In genomic region chr1:113014508-113014907, GRCh38 we compare ENCODE assay signal across 19 cellular contexts. TPM values are rescaled to one million over a fixed set of nuclear protein-coding genes. Genes with fewer than 3 reads are reported as not detected.
DNase-seq lines count a peak whose midpoint lies in the region; ATAC-seq, FAIRE-seq and TF ChIP-seq lines count a peak whose summit lies in the region.
"Had no signal": no experiment of that assay in that cellular context is flagged by ENCODE, and none has a peak within 500 bp of the region (broad histone marks: within the 10 kb centered on the region; RNA-seq: fewer than 3 reads in every experiment).

No MANE protein-coding gene starts in this region.

- no peak overlapping the region for H2AK5ac ChIP-seq in H1 (ENCODE audit: low read depth, low read length)

- TF ChIP-seq EP300 in HepG2 (IDR thresholded peaks at IDR 0.05; ENCODE audit: low read depth in 2 of 2, low read length in 2 of 2) (no peak), HepG2 (CRISPR knock-in tag; IDR thresholded peaks at IDR 0.05; ENCODE audit: borderline replicate concordance) (no peak), H1 (IDR thresholded peaks at IDR 0.05; ENCODE audit: borderline replicate concordance in 1 of 2, low read depth in 2 of 2, low read length in 2 of 2) (no peak)

- H2BK20ac ChIP-seq in H1 (ENCODE audit: low read length), result no peak overlapping the region

- POLR2A ChIA-PET in HepG2 (lab: Yijun Ruan, JAX), result interaction anchor here (1.2 to 1.4 kb wide), 2 partner anchors 10 to 58 kb away, joined by 3 read pairs; partner anchors contain the start of gene LRIG2
- POLR2A ChIA-PET in H1 (lab: Charles Lee; ENCODE audit: partially characterized antibody), result interaction anchor here (1.8 to 1.9 kb wide), 2 partner anchors 28 to 49 kb away, joined by 4 to 6 read pairs; no protein-coding TSS in a partner anchor

- no peak overlapping the region for H4K5ac ChIP-seq in H1 (ENCODE audit: insufficient read length, low read depth, low read length)

- TF ChIP-seq RAD21 in HepG2 (CRISPR knock-in tag; IDR thresholded peaks at IDR 0.05), result no peak
- TF ChIP-seq RAD21 in H1 (IDR thresholded peaks at IDR 0.05 in 1 of 2, conservative IDR thresholded peaks at IDR 0.05 in 1 of 2; ENCODE audit: low read depth in 2 of 2, low read length in 2 of 2), result no peak

- no peak overlapping the region for H2BK120ac ChIP-seq in H1 (replicated peaks; ENCODE audit: low read depth, low read length)

- no peak overlapping the region for H3K14ac ChIP-seq in H1 (ENCODE audit: insufficient read length)

- intact Hi-C loops in HepG2 (cut with micrococcal nuclease; ENCODE audit: unreplicated experiment), result no loop called here
- intact Hi-C loops in right lobe of liver (cut with DNase I), result no loop called here
- intact Hi-C loops in adrenal gland (cut with DNase I), result no loop called here

- no peak overlapping the region for H3K4me2 ChIP-seq in HepG2 (ENCODE audit: low read depth, low read length)
- no peak overlapping the region for H3K4me2 ChIP-seq in H1 (ENCODE audit: insufficient read depth in 1 of 2, low read depth in 2 of 2, low read length in 2 of 2)
- H3K4me2 ChIP-seq: A549; BLaER1 treated with 17β-estradiol and CSF1 and Interleukin-3, amounts not matched to agents 10 nM and 100 nM had no signal

- H3K79me2 ChIP-seq in HepG2 (ENCODE audit: insufficient read depth, low read length) (no peaks in the 10 kb centered on the region), H1 (ENCODE audit: control insufficient read depth in 1 of 2, insufficient read depth in 2 of 2, low read length in 2 of 2) (no peaks in the 10 kb centered on the region)

- TF ChIP-seq CTCF in HepG2 (CRISPR knock-in tag; IDR thresholded peaks at IDR 0.05) (no peak), right lobe of liver (IDR thresholded peaks at IDR 0.05) (no peak), H1 (IDR thresholded peaks at IDR 0.05; ENCODE audit: control extremely low read depth in 1 of 3, insufficient read depth in 1 of 3, low read depth in 1 of 3, low read length in 3 of 3) (no peak), adrenal gland (IDR thresholded peaks at IDR 0.05) (no peak)

- H4K91ac ChIP-seq in H1 (replicated peaks; ENCODE audit: insufficient read length, low read length), result no peak overlapping the region

- H3K4me3 ChIP-seq in HepG2 (replicated peaks in 1 of 3; ENCODE audit: insufficient read depth in 1 of 3, low read depth in 2 of 3, low read length in 3 of 3) (no peak overlapping the region), right lobe of liver (no peak overlapping the region), H1 (ENCODE audit: extremely low read depth in 1 of 4, insufficient read depth in 2 of 4, low read depth in 3 of 4, low read length in 4 of 4) (no peak overlapping the region), adrenal gland (no peak overlapping the region)
- H3K4me3 ChIP-seq: A549; BLaER1 treated with 17β-estradiol and CSF1 and Interleukin-3, amounts not matched to agents 10 nM and 100 nM had no signal

- no peak overlapping the region for H3K4ac ChIP-seq in H1 (replicated peaks; ENCODE audit: insufficient read length, low read depth, low read length)

- no peak overlapping the region for H2BK5ac ChIP-seq in H1 (ENCODE audit: low read depth, low read length)

- H3K9me3 ChIP-seq in HepG2 (ENCODE audit: low read length) (no peaks in the 10 kb centered on the region), right lobe of liver (no peaks in the 10 kb centered on the region), H1 (ENCODE audit: insufficient read depth in 2 of 2, low read depth in 1 of 2, low read length in 1 of 2) (no peaks in the 10 kb centered on the region), adrenal gland (replicated peaks in 1 of 3) (no peaks in the 10 kb centered on the region)
- H3K9me3 ChIP-seq: A549; BLaER1 treated with 17β-estradiol and CSF1 and Interleukin-3, amounts not matched to agents 10 nM and 100 nM; Caco-2 had no signal

- no TSS peak for BruUV-seq in HepG2 (replicated peaks; lab: Mats Ljungman, UMichigan)

- no peak for DNase-seq in HepG2 (ENCODE audit: low spot score)
- DNase-seq in right lobe of liver, result no peak
- no peak for DNase-seq in H1 (ENCODE audit: low read depth in 1 of 2, low spot score in 2 of 2)
- DNase-seq in adrenal gland, result no peak
- DNase-seq: AML-193; Caco-2; Calu3; CD4-positive, alpha-beta memory T cell; CD8-positive, alpha-beta memory T cell; DMS79 treated with DMSO at 0.1 percent for 48 hours; GF-D8 had no signal

- H3K56ac ChIP-seq in H1 (replicated peaks; ENCODE audit: insufficient read length, low read depth, low read length), result no peak overlapping the region

- H3K4me1 ChIP-seq in HepG2 (ENCODE audit: insufficient read depth, low read length) (peaks cover 35% of the 10 kb centered on the region), right lobe of liver (peaks cover 0 to 17% (median 8%) of the 10 kb centered on the region in 4 donors), H1 (replicated peaks in 1 of 4; ENCODE audit: control insufficient read depth in 3 of 4, insufficient read depth in 4 of 4, low read length in 3 of 4) (no peaks in the 10 kb centered on the region), adrenal gland (replicated peaks in 1 of 2) (no peaks in the 10 kb centered on the region)
- H3K4me1 ChIP-seq: A549; BLaER1 treated with 17β-estradiol and CSF1 and Interleukin-3, amounts not matched to agents 10 nM and 100 nM had no signal

- FAIRE-seq in HepG2 (lab: Jason Lieb, UNC) (no peak), H1 (lab: Jason Lieb, UNC) (no peak)
- FAIRE-seq: A549, D721Med, G401.6, GM12891, GM19239 had no signal

- H3K23ac ChIP-seq in H1 (ENCODE audit: insufficient read length), result no peak overlapping the region

- no peak overlapping the region for H2AFZ ChIP-seq in HepG2 (ENCODE audit: low read length)
- no peak overlapping the region for H2AFZ ChIP-seq in H1 (ENCODE audit: low read length)

- H2BK15ac ChIP-seq in H1 (ENCODE audit: low read length), result 0 out of 2 replicates have a peak overlapping the region, but pooled peaks have one; percentile 29

- H3K79me1 ChIP-seq in H1 (ENCODE audit: low read depth, low read length), result no peaks in the 10 kb centered on the region

- H3K27me3 ChIP-seq in HepG2 (ENCODE audit: control insufficient read depth in 1 of 2, insufficient read depth in 2 of 2, low read length in 2 of 2) (no peaks in the 10 kb centered on the region), right lobe of liver (no peaks in the 10 kb centered on the region), H1 (replicated peaks in 1 of 4; ENCODE audit: control insufficient read depth in 3 of 4, extremely low read depth in 1 of 4, insufficient read depth in 3 of 4, low read length in 3 of 4) (no peaks in the 10 kb centered on the region), adrenal gland (no peaks in the 10 kb centered on the region)
- H3K27me3 ChIP-seq: BLaER1 treated with 17β-estradiol and CSF1 and Interleukin-3, amounts not matched to agents 10 nM and 100 nM had no signal

- in situ Hi-C loops in HepG2 (cut with HindIII; ENCODE audit: extremely low pct_ligation_motif_present, low pct_unique_long_range_greater_than_20kb), result no loop called here

- H3K23me2 ChIP-seq in H1 (ENCODE audit: low read depth, low read length), result no peaks in the 10 kb centered on the region; the same call in 1 of the 2 replicates

- CTCF ChIA-PET in HepG2 (lab: Yijun Ruan, JAX; ENCODE audit: low intra/inter-chr PET ratio, low total read pairs) (no interaction called here), H1 (lab: Charles Lee; ENCODE audit: partially characterized antibody) (interaction anchor here (0.6 to 2.4 kb wide), 7 partner anchors 9 to 298 kb away, joined by 3 to 9 read pairs (median 3); partner anchors contain the start of gene LRIG2)

- H3K9ac ChIP-seq in HepG2 (ENCODE audit: insufficient read depth, low read depth, low read length), result no peak overlapping the region
- H3K9ac ChIP-seq in H1 (replicated peaks in 1 of 4; ENCODE audit: extremely low read depth in 1 of 4, low read depth in 3 of 4, low read length in 3 of 4), result no peak overlapping the region
- H3K9ac ChIP-seq: BLaER1 treated with 17β-estradiol and CSF1 and Interleukin-3, amounts not matched to agents 10 nM and 100 nM had no signal

- H4K8ac ChIP-seq in H1 (ENCODE audit: extremely low read depth, insufficient read depth, low read length), result no peak overlapping the region

- no peak overlapping the region for H3K18ac ChIP-seq in H1 (ENCODE audit: extremely low read depth, low read length)

- no peaks in the 10 kb centered on the region for H3K36me3 ChIP-seq in HepG2 (replicated peaks in 1 of 2; ENCODE audit: control insufficient read depth in 1 of 2, insufficient read depth in 2 of 2, low read length in 2 of 2)
- no peaks in the 10 kb centered on the region for H3K36me3 ChIP-seq in right lobe of liver
- no peaks in the 10 kb centered on the region for H3K36me3 ChIP-seq in H1 (ENCODE audit: control insufficient read depth in 2 of 4, insufficient read depth in 4 of 4, low read length in 3 of 4)
- H3K36me3 ChIP-seq in adrenal gland (replicated peaks in 1 of 2), result no peaks in the 10 kb centered on the region

- WGBS in HepG2 (ENCODE audit: low lambda C conversion rate), result 97% methylated on average over 4 of the region's 4 CpGs
- WGBS in right lobe of liver (ENCODE audit: insufficient coverage, low coverage, low lambda C conversion rate, missing lambda C conversion rate), result 100% methylated on average over 4 of the region's 4 CpGs
- WGBS in H1 (ENCODE audit: extremely low coverage in 1 of 2, insufficient coverage in 1 of 2, insufficient read length in 1 of 2, insufficient replicate concordance in 2 of 2, low coverage in 1 of 2, low lambda C conversion rate in 2 of 2, missing lambda C conversion rate in 1 of 2), 2 experiments, result 98% methylated on average over 4 of the region's 4 CpGs; no CpG with 5 or more reads in 1 of the 2 experiments
- WGBS in adrenal gland, 4 donors, result 96 to 98% (median 98%) methylated on average over 4 of the region's 4 CpGs

- no peak for ATAC-seq in HepG2
- no peak for ATAC-seq in right lobe of liver
- ATAC-seq: A549 had no signal

- TF ChIP-seq POLR2A in HepG2 (IDR thresholded peaks at IDR 0.05; ENCODE audit: insufficient read depth in 1 of 2, low read depth in 2 of 2, low read length in 2 of 2) (no peak), right lobe of liver (IDR thresholded peaks at IDR 0.05) (no peak), H1 (IDR thresholded peaks at IDR 0.05; ENCODE audit: control extremely low read depth in 1 of 2, low read depth in 2 of 2, low read length in 2 of 2) (no peak), adrenal gland (IDR thresholded peaks at IDR 0.05) (no peak)

- H2BK12ac ChIP-seq in H1 (ENCODE audit: low read depth, low read length), result no peak overlapping the region

- H3K27ac ChIP-seq in HepG2 (ENCODE audit: extremely low read length, insufficient read depth, low read length) (no peak overlapping the region), right lobe of liver (peak overlapping the region in 1 of 3 donors; percentile 17), H1 (ENCODE audit: low read depth, low read length) (no peak overlapping the region), adrenal gland (no peak overlapping the region)
- H3K27ac ChIP-seq: 22Rv1; A549; BLaER1 treated with 17β-estradiol and CSF1 and Interleukin-3, amounts not matched to agents 10 nM and 100 nM; C4-2B had no signal

- H4K20me1 ChIP-seq in HepG2 (ENCODE audit: insufficient read depth, low read length) (no peaks in the 10 kb centered on the region), H1 (replicated peaks in 1 of 2; ENCODE audit: control insufficient read depth in 1 of 2, insufficient read depth in 2 of 2, low read length in 2 of 2) (no peaks in the 10 kb centered on the region)
- H4K20me1 ChIP-seq: BLaER1 treated with 17β-estradiol and CSF1 and Interleukin-3, amounts not matched to agents 10 nM and 100 nM had no signal

RNA-seq across cellular contexts. Expression of gene LRIG2, which starts 58.5 kb away (rescaled TPM):
- 3.3 and 8.1 TPM in 2 replicates for total RNA-seq in HepG2 (2016; rRNA removed; fragmentation: Illumina TruSeq; extraction: Trizol)
- 3.3 and 3.6 TPM in 2 replicates for total RNA-seq in HepG2 (2016; cell fraction: cytosol; rRNA removed; fragmentation: Illumina TruSeq; extraction: Trizol; ENCODE audit: low read depth)
- 4.1 and 7.4 TPM in 2 replicates for total RNA-seq in HepG2 (2016; cell fraction: insoluble cytoplasmic fraction; rRNA removed; fragmentation: Illumina TruSeq; extraction: Trizol)
- 3.8 and 4.3 TPM in 2 replicates for total RNA-seq in HepG2 (2016; cell fraction: membrane; rRNA removed; fragmentation: Illumina TruSeq; extraction: Trizol)
- 13.3 and 14.4 TPM in 2 replicates for total RNA-seq in HepG2 (2016; cell fraction: nucleus; rRNA removed; fragmentation: Illumina TruSeq; extraction: Trizol)
- 12.2 and 14.2 TPM in 2 replicates for polyA plus RNA-seq in HepG2 (2011; rRNA removed)
- polyA plus RNA-seq in HepG2 (2011; cell fraction: cytosol; rRNA removed), result 6.7 and 8.7 TPM in 2 replicates
- polyA plus RNA-seq in HepG2 (2011; cell fraction: nucleus; rRNA removed), result 16.4 and 16.6 TPM in 2 replicates
- polyA plus RNA-seq in HepG2 (2012), result 6.2 and 6.8 TPM in 2 replicates
- 0.43 and 0.47 TPM in 2 replicates for polyA plus RNA-seq in HepG2 (2016; cell fraction: cytosol; fragmentation: Illumina TruSeq; extraction: Trizol; ENCODE audit: low read depth)
- polyA plus RNA-seq in HepG2 (2016; cell fraction: insoluble cytoplasmic fraction; fragmentation: Illumina TruSeq; extraction: Trizol; ENCODE audit: low read depth), result 1.8 and 2.6 TPM in 2 replicates
- 0.72 and 0.82 TPM in 2 replicates for polyA plus RNA-seq in HepG2 (2016; cell fraction: membrane; fragmentation: Illumina TruSeq; extraction: Trizol; ENCODE audit: low read depth)
- 18.2 and 20.6 TPM in 2 replicates for polyA plus RNA-seq in HepG2 (2016; cell fraction: nucleus; fragmentation: Illumina TruSeq; extraction: Trizol; ENCODE audit: insufficient read depth, low read depth)
- 21.0 and 29.4 TPM in 2 replicates for polyA minus RNA-seq in HepG2 (2011; rRNA and poly(A)+ RNA removed; ENCODE audit: low replicate concordance)
- 9.3 and 12.0 TPM in 2 replicates for polyA minus RNA-seq in HepG2 (2011; cell fraction: cytosol; rRNA and poly(A)+ RNA removed)
- 31.7 and 34.6 TPM in 2 replicates for polyA minus RNA-seq in HepG2 (2011; cell fraction: nucleus; rRNA and poly(A)+ RNA removed)
- 1 to 10 TPM; 3.4 to 7.2 (median 5.0) TPM for total RNA-seq in right lobe of liver
- total RNA-seq in H1 (2021; fragmentation: NEBNext Ultra II Directional; extraction: Animal tissue kit (Norgen Biotek cat#: 25700)), result 20.4 and 20.9 TPM in 2 replicates
- polyA plus RNA-seq in H1 (2011; rRNA removed), result 10.3 and 16.2 TPM in 2 replicates
- 13.8 TPM for polyA plus RNA-seq in H1 (2011; cell fraction: cytosol; rRNA removed)
- 25.7 TPM for polyA plus RNA-seq in H1 (2011; cell fraction: nucleus; rRNA removed)
- 10.8 to 13.7 TPM (median 12.2 TPM) in 4 replicates for polyA plus RNA-seq in H1 (2012, experiment 1 of 2)
- polyA plus RNA-seq in H1 (2012, experiment 2 of 2), result 1.5 TPM
- 14.1 TPM for polyA plus RNA-seq in H1 (2013, experiment 1 of 2)
- polyA plus RNA-seq in H1 (2013, experiment 2 of 2), result 12.4 TPM
- 64.5 and 92.1 TPM in 2 replicates for polyA minus RNA-seq in H1 (2011; rRNA and poly(A)+ RNA removed)
- polyA minus RNA-seq in H1 (2011; cell fraction: cytosol; rRNA and poly(A)+ RNA removed), result 21.9 TPM
- polyA minus RNA-seq in H1 (2011; cell fraction: nucleus; rRNA and poly(A)+ RNA removed), result 61.5 TPM
- total RNA-seq in adrenal gland, result 100 to 1,000 TPM in 1 of 8 donors, 10 to 100 TPM in 4, 1 to 10 TPM in 3; 7.3 to 117 (median 11.5) TPM
- 1 to 10 TPM; 3.5 to 4.9 (median 4.8) TPM for polyA plus RNA-seq in adrenal gland

RNA-seq across cellular contexts. Expression of gene SLC16A1, which starts 58.5 kb away (rescaled TPM):
- total RNA-seq in HepG2 (2016; rRNA removed; fragmentation: Illumina TruSeq; extraction: Trizol) (67.0 and 106 TPM in 2 replicates), right lobe of liver (10 to 100 TPM; 26.1 to 81.9 (median 55.2) TPM), adrenal gland (10 to 100 TPM; 20.9 to 38.1 (median 27.5) TPM)
- 5.3 and 6.0 TPM in 2 replicates for total RNA-seq in HepG2 (2016; cell fraction: cytosol; rRNA removed; fragmentation: Illumina TruSeq; extraction: Trizol; ENCODE audit: low read depth)
- total RNA-seq in HepG2 (2016; cell fraction: insoluble cytoplasmic fraction; rRNA removed; fragmentation: Illumina TruSeq; extraction: Trizol), result 65.8 and 105 TPM in 2 replicates
- total RNA-seq in HepG2 (2016; cell fraction: membrane; rRNA removed; fragmentation: Illumina TruSeq; extraction: Trizol), result 15.3 and 18.4 TPM in 2 replicates
- 102 and 125 TPM in 2 replicates for total RNA-seq in HepG2 (2016; cell fraction: nucleus; rRNA removed; fragmentation: Illumina TruSeq; extraction: Trizol)
- polyA plus RNA-seq in HepG2 (2011; rRNA removed) (135 and 142 TPM in 2 replicates), H1 (2011; rRNA removed) (508 and 545 TPM in 2 replicates), adrenal gland (10 to 100 TPM in 1 of 3 donors, 1 to 10 TPM in 2; 6.0 to 36.3 (median 6.9) TPM)
- 110 and 155 TPM in 2 replicates for polyA plus RNA-seq in HepG2 (2011; cell fraction: cytosol; rRNA removed)
- 50.4 and 50.5 TPM in 2 replicates for polyA plus RNA-seq in HepG2 (2011; cell fraction: nucleus; rRNA removed)
- 134 and 147 TPM in 2 replicates for polyA plus RNA-seq in HepG2 (2012)
- 3.0 and 3.3 TPM in 2 replicates for polyA plus RNA-seq in HepG2 (2016; cell fraction: cytosol; fragmentation: Illumina TruSeq; extraction: Trizol; ENCODE audit: low read depth)
- polyA plus RNA-seq in HepG2 (2016; cell fraction: insoluble cytoplasmic fraction; fragmentation: Illumina TruSeq; extraction: Trizol; ENCODE audit: low read depth), result 49.1 and 53.6 TPM in 2 replicates
- polyA plus RNA-seq in HepG2 (2016; cell fraction: membrane; fragmentation: Illumina TruSeq; extraction: Trizol; ENCODE audit: low read depth), result 8.1 and 9.3 TPM in 2 replicates
- polyA plus RNA-seq in HepG2 (2016; cell fraction: nucleus; fragmentation: Illumina TruSeq; extraction: Trizol; ENCODE audit: insufficient read depth, low read depth), result 109 and 119 TPM in 2 replicates
- 467 and 535 TPM in 2 replicates for polyA minus RNA-seq in HepG2 (2011; rRNA and poly(A)+ RNA removed; ENCODE audit: low replicate concordance)
- polyA minus RNA-seq in HepG2 (2011; cell fraction: cytosol; rRNA and poly(A)+ RNA removed), result 185 and 199 TPM in 2 replicates
- 108 and 115 TPM in 2 replicates for polyA minus RNA-seq in HepG2 (2011; cell fraction: nucleus; rRNA and poly(A)+ RNA removed)
- total RNA-seq in H1 (2021; fragmentation: NEBNext Ultra II Directional; extraction: Animal tissue kit (Norgen Biotek cat#: 25700)), result 435 and 442 TPM in 2 replicates
- 385 TPM for polyA plus RNA-seq in H1 (2011; cell fraction: cytosol; rRNA removed)
- 502 TPM for polyA plus RNA-seq in H1 (2011; cell fraction: nucleus; rRNA removed)
- polyA plus RNA-seq in H1 (2012, experiment 1 of 2), result 494 to 679 TPM (median 577 TPM) in 4 replicates
- 40.0 TPM for polyA plus RNA-seq in H1 (2012, experiment 2 of 2)
- polyA plus RNA-seq in H1 (2013, experiment 1 of 2), result 584 TPM
- polyA plus RNA-seq in H1 (2013, experiment 2 of 2), result 535 TPM
- polyA minus RNA-seq in H1 (2011; rRNA and poly(A)+ RNA removed), result 1,534 and 1,897 TPM in 2 replicates
- polyA minus RNA-seq in H1 (2011; cell fraction: cytosol; rRNA and poly(A)+ RNA removed), result 589 TPM
- polyA minus RNA-seq in H1 (2011; cell fraction: nucleus; rRNA and poly(A)+ RNA removed), result 376 TPM
